ENCODE assay signal across 8 cellular contexts in genomic region chr14:36321004-36321381, GRCh38. TPM values are rescaled to one million over a fixed set of nuclear protein-coding genes. Genes with fewer than 3 reads are reported as not detected.
DNase-seq lines count a peak whose midpoint lies in the region; ATAC-seq and TF ChIP-seq lines count a peak whose summit lies in the region.
"Not testable (repeated sequence)": the region's sequence is repeated elsewhere in the genome, so short reads cannot be mapped to it uniquely, and the experiment has no call there.

No MANE protein-coding gene starts in this region.

- peak overlapping the region; percentile 29; the same call in 1 of the 2 replicates for H3K4me2 ChIP-seq in KMS-11

- peaks cover 13% of the 10 kb centered on the region for H3K4me1 ChIP-seq in KMS-11 (ENCODE audit: low read depth, poor library complexity, severe bottlenecking)
- not testable (repeated sequence) for H3K4me1 ChIP-seq in mesodermal cell (ENCODE audit: control insufficient read depth, insufficient read depth, low read length, poor library complexity, severe bottlenecking); aorta (ENCODE audit: control insufficient read depth in 1 of 2, insufficient read depth in 2 of 2, low read length in 2 of 2)

- not testable (repeated sequence) for H3K36me3 ChIP-seq in GM06990 (ENCODE audit: control insufficient read depth, insufficient read depth, low read length); KMS-11 (ENCODE audit: insufficient read depth); mesodermal cell (ENCODE audit: control insufficient read depth, insufficient read depth, low read length); aorta (ENCODE audit: control insufficient read depth in 1 of 2, insufficient read depth in 2 of 2, low read length in 1 of 2)

- H3K4me1 Mint-ChIP-seq in activated B cell treated with CpG ODN at 0.5 μM for 24 hours (peaks cover 19% of the 10 kb centered on the region), brain (peaks cover 47% of the 10 kb centered on the region)

- H3K4me3 ChIP-seq in GM06990 (replicated peaks; ENCODE audit: low read depth, low read length) (peak overlapping the region; percentile 93), fibroblast of villous mesenchyme (ENCODE audit: low read depth, low read length) (peak overlapping the region; percentile 95), mesodermal cell (ENCODE audit: extremely low read depth, insufficient read depth, low read length, poor library complexity, severe bottlenecking) (peak overlapping the region; percentile 93), aorta (ENCODE audit: low read length in 2 of 2) (peak overlapping the region; percentile 65 to 87)
- not testable (repeated sequence) for H3K4me3 ChIP-seq in KMS-11 (IDR thresholded peaks at IDR 0.05; ENCODE audit: insufficient read depth, low read depth, low read length)

- H4K20me1 ChIP-seq in KMS-11 (ENCODE audit: insufficient read depth): not testable (repeated sequence)

- DNase-seq in GM06990 (ENCODE audit: extremely low read depth, insufficient read length); activated B cell treated with CpG ODN at 0.5 μM for 24 hours; fibroblast of villous mesenchyme (ENCODE audit: low read depth); sciatic nerve (ENCODE audit: low spot score); aorta: not testable (repeated sequence)

- H3K27me3 ChIP-seq in GM06990 (replicated peaks; ENCODE audit: control insufficient read depth, insufficient read depth, low read length); KMS-11 (ENCODE audit: insufficient read depth, low read depth); aorta (ENCODE audit: control insufficient read depth in 1 of 2, insufficient read depth in 2 of 2, low read length in 1 of 2): not testable (repeated sequence)

- peak overlapping the region; percentile 90 for H2AFZ ChIP-seq in KMS-11 (ENCODE audit: low read depth)

- H3K27ac ChIP-seq in KMS-11: peak overlapping the region; percentile 30; the same call in 1 of the 2 replicates
- not testable (repeated sequence) for H3K27ac ChIP-seq in mesodermal cell (ENCODE audit: low read depth, low read length, severe bottlenecking); aorta (ENCODE audit: low read depth in 1 of 2, low read length in 2 of 2)

- H3K9ac ChIP-seq in KMS-11: not testable (repeated sequence)

- POLR2A ChIA-PET in activated B cell treated with CpG ODN at 0.5 μM for 24 hours (lab: Charles Lee): interaction anchor here (0.6 to 0.9 kb wide), 5 partner anchors 495 to 1849 kb away, joined by 3 read pairs; partner anchors contain the start of gene BRMS1L

- H3K27me3 Mint-ChIP-seq in activated B cell treated with CpG ODN at 0.5 μM for 24 hours: peaks cover 15% of the 10 kb centered on the region
- peaks cover 33% of the 10 kb centered on the region for H3K27me3 Mint-ChIP-seq in brain

- not testable (repeated sequence) for ATAC-seq in activated B cell treated with CpG ODN at 0.5 μM for 24 hours (ENCODE audit: low read depth); aorta (ENCODE audit: low FRiP score)
- peak; percentile 29 for ATAC-seq in sciatic nerve

- intact Hi-C loops in activated B cell treated with CpG ODN at 0.5 μM for 24 hours (cut with micrococcal nuclease) (loop anchor here (2.0 to 5.0 kb wide), 2 partner anchors 512 to 1859 kb away; partner anchors contain the start of genes RALGAPA1 and SPTSSA), aorta (cut with DNase I) (loop anchor here in 1 of 2 donors (5.0 kb wide), 1 partner anchor 66 kb away; no protein-coding TSS in a partner anchor)
- intact Hi-C loops in sciatic nerve (cut with DNase I): not testable (repeated sequence)

- H3K9me3 Mint-ChIP-seq in activated B cell treated with CpG ODN at 0.5 μM for 24 hours, brain: not testable (repeated sequence)

- H3K9me3 ChIP-seq in mesodermal cell (ENCODE audit: control insufficient read depth, low read length); aorta (ENCODE audit: control insufficient read depth, low read length): not testable (repeated sequence)

- TF ChIP-seq CTCF in GM06990 (IDR thresholded peaks at IDR 0.05; ENCODE audit: insufficient read depth, low read length, poor library complexity, severe bottlenecking); KMS-11 (conservative IDR thresholded peaks at IDR 0.05; ENCODE audit: low read depth, low read length); activated B cell treated with CpG ODN at 0.5 μM for 24 hours (IDR thresholded peaks at IDR 0.05); brain (conservative IDR thresholded peaks at IDR 0.05); fibroblast of villous mesenchyme (IDR thresholded peaks at IDR 0.05; ENCODE audit: insufficient read depth, low read depth, low read length): not testable (repeated sequence)

- H3K79me2 ChIP-seq in KMS-11 (ENCODE audit: insufficient read depth, low read depth): peaks cover 42% of the 10 kb centered on the region

- peak overlapping the region; percentile 97 for H3K4me3 Mint-ChIP-seq in activated B cell treated with CpG ODN at 0.5 μM for 24 hours
- peak overlapping the region; percentile 88 to 98 (median 94) for H3K4me3 Mint-ChIP-seq in brain

- 59 to 72% methylated on average over 2 to 7 of the region's 7 CpGs for WGBS in mesodermal cell (ENCODE audit: insufficient coverage in 2 of 2), 2 experiments
- WGBS in aorta, 2 donors: 68% methylated on average over 7 of the region's 7 CpGs

- CTCF ChIA-PET in activated B cell treated with CpG ODN at 0.5 μM for 24 hours (lab: Charles Lee): not testable (repeated sequence)

- H3K27ac Mint-ChIP-seq in activated B cell treated with CpG ODN at 0.5 μM for 24 hours (peak overlapping the region; percentile 89), brain (peak overlapping the region; percentile 86 to 98 (median 92))

- not testable (repeated sequence) for H3K36me3 Mint-ChIP-seq in activated B cell treated with CpG ODN at 0.5 μM for 24 hours (ENCODE audit: low read depth); brain

RNA-seq across cellular contexts. Expression of gene MBIP, which starts 0.6 kb away (rescaled TPM):
- 17.0 and 21.7 TPM in 2 replicates for total RNA-seq in activated B cell treated with CpG ODN at 0.5 μM for 24 hours
- 32.6 TPM for polyA plus RNA-seq in brain (ENCODE audit: insufficient read depth, low read depth, low replicate concordance)
- total RNA-seq in fibroblast of villous mesenchyme: 13.9 and 18.1 TPM in 2 replicates
- polyA plus RNA-seq in mesodermal cell (2013, experiment 1 of 2): 26.1 TPM
- 31.3 TPM for polyA plus RNA-seq in mesodermal cell (2013, experiment 2 of 2)
- total RNA-seq in sciatic nerve: 33.7 TPM
- total RNA-seq in aorta: 10 to 100 TPM; 23.4 to 24.6 TPM
- 10 to 100 TPM; 18.9 to 19.0 TPM for polyA plus RNA-seq in aorta
